ENCODE assay signal across 31 cellular contexts in genomic region chr17:83129676-83130075, GRCh38. TPM values are rescaled to one million over a fixed set of nuclear protein-coding genes. Genes with fewer than 3 reads are reported as not detected.
DNase-seq lines count a peak whose midpoint lies in the region; ATAC-seq and TF ChIP-seq lines count a peak whose summit lies in the region.
"Had no signal": no experiment of that assay in that cellular context is flagged by ENCODE, and none has a peak within 500 bp of the region (broad histone marks: within the 10 kb centered on the region; RNA-seq: fewer than 3 reads in every experiment).

No MANE protein-coding gene starts in this region.

- peaks cover 3% of the 10 kb centered on the region for H3K4me1 Mint-ChIP-seq in chondrocyte (ENCODE audit: low read depth)

- no peak for TF ChIP-seq POLR2A in spleen (IDR thresholded peaks at IDR 0.05)

- H3K4me1 ChIP-seq in heart right ventricle: peaks cover 0 to 15% (median 0%) of the 10 kb centered on the region in 9 donors
- H3K4me1 ChIP-seq in spleen: peaks cover 4 to 19% (median 14%) of the 10 kb centered on the region in 6 donors
- H3K4me1 ChIP-seq: BE2C, HAP-1 had no signal

- H3K4me3 Mint-ChIP-seq in chondrocyte (ENCODE audit: unreplicated experiment): no peak overlapping the region
- H3K4me3 Mint-ChIP-seq: CD8-positive, alpha-beta memory T cell had no signal

- H3K9me3 ChIP-seq in heart right ventricle: no peaks in the 10 kb centered on the region
- H3K9me3 ChIP-seq in spleen: no peaks in the 10 kb centered on the region
- H3K9me3 ChIP-seq: BE2C, HAP-1, MG63 had no signal

- TF ChIP-seq CTCF in heart right ventricle (IDR thresholded peaks at IDR 0.05) (no peak), chondrocyte (IDR thresholded peaks at IDR 0.05) (no peak), spleen (IDR thresholded peaks at IDR 0.05 in 8 of 11, conservative IDR thresholded peaks at IDR 0.05 in 3 of 11) (no peak)

- intact Hi-C loops in Right ventricle myocardium inferior (cut with DNase I) (no loop called here), heart right ventricle (cut with DNase I) (no loop called here), spleen (cut with DNase I; ENCODE audit: low total_unique reads) (no loop called here)

- H3K27me3 ChIP-seq in heart right ventricle: peaks cover 0 to 5% (median 0%) of the 10 kb centered on the region in 7 donors
- peaks cover 0 to 39% (median 13%) of the 10 kb centered on the region in 7 donors for H3K27me3 ChIP-seq in spleen (replicated peaks in 1 of 7)
- H3K27me3 ChIP-seq: MG63 had no signal

- DNase-seq in Right ventricle myocardium inferior (ENCODE audit: missing footprints): peak; percentile 13
- no peak for DNase-seq in heart right ventricle
- peak; percentile 58 for DNase-seq in chondrocyte (ENCODE audit: low spot score)
- DNase-seq in mesenteric fat pad (ENCODE audit: low spot score): peak; percentile 59
- peak; percentile 47 for DNase-seq in spleen
- no peak for DNase-seq in kidney tubule cell (ENCODE audit: low spot score)
- DNase-seq in GM19238 (ENCODE audit: insufficient read length, low spot score): no peak
- no peak for DNase-seq in substantia nigra (lab: John Stamatoyannopoulos, UW)
- DNase-seq: 8988T; ACHN; BE2C; CD8-positive, alpha-beta memory T cell; DMS 273 treated with DMSO at 0.1 percent for 48 hours; DMS79; EL; GDM1; GM23248; KG1; MG63; NCI-H1105 treated with DMSO at 0.1 percent for 48 hours; NCI-H146; NCI-H2029; NCI-H446 treated with DMSO at 0.1 percent for 48 hours; NCI-H526; NCI-H82; NK-92 treated with Interleukin-12 subunit alpha and Interleukin-12 subunit beta, amount 100 ng/mL, for 24 hours; PC-3; SHP77 had no signal

- peaks cover 16% of the 10 kb centered on the region for H3K27me3 Mint-ChIP-seq in chondrocyte (ENCODE audit: low read depth)

- H3K27ac ChIP-seq in heart right ventricle (no peak overlapping the region), spleen (no peak overlapping the region), substantia nigra (ENCODE audit: low read depth, low read length, poor library complexity, severe bottlenecking) (no peak overlapping the region)
- H3K27ac ChIP-seq: GM23248 had no signal

- WGBS in heart right ventricle, 2 donors: 91% methylated on average over 12 of the region's 12 CpGs
- 83 to 94% (median 86%) methylated on average over 12 of the region's 12 CpGs for WGBS in spleen, 5 donors

- H3K27ac Mint-ChIP-seq in chondrocyte (ENCODE audit: unreplicated experiment): no peak overlapping the region
- H3K27ac Mint-ChIP-seq: CD14-positive monocyte had no signal

- H3K9me3 Mint-ChIP-seq in chondrocyte (ENCODE audit: low read depth): no peaks in the 10 kb centered on the region

- H3K4me3 ChIP-seq in heart right ventricle (no peak overlapping the region), spleen (no peak overlapping the region)
- H3K4me3 ChIP-seq: GM12878, GM23248, HAP-1, MG63 had no signal

- ATAC-seq in Right ventricle myocardium inferior (no peak), heart right ventricle (no peak)
- ATAC-seq: GM12878, PC-3 had no signal

- H3K36me3 ChIP-seq in heart right ventricle: no peaks in the 10 kb centered on the region
- no peaks in the 10 kb centered on the region for H3K36me3 ChIP-seq in spleen
- H3K36me3 ChIP-seq: BE2C, HAP-1, MG63 had no signal

- H3K36me3 Mint-ChIP-seq in chondrocyte (ENCODE audit: low read depth): no peaks in the 10 kb centered on the region
- H3K36me3 Mint-ChIP-seq: CD8-positive, alpha-beta memory T cell had no signal

RNA-seq across cellular contexts. Expression of gene METRNL, which starts 50.3 kb away (rescaled TPM):
- total RNA-seq in Right ventricle myocardium inferior (70.1 TPM), heart right ventricle (10 to 100 TPM; 56.0 to 90.1 (median 70.9) TPM), chondrocyte (63.8 to 79.4 TPM (median 64.7 TPM) in 3 replicates), mesenteric fat pad (151 TPM), spleen (10 to 100 TPM; 14.7 to 51.2 (median 38.5) TPM)
- polyA plus RNA-seq in heart right ventricle (100 to 1,000 TPM in 1 of 2 donors, 10 to 100 TPM in 1; 39.0 to 134 TPM), spleen (10 to 100 TPM; 15.3 to 26.5 (median 21.8) TPM)

Comparison
In these comparisons a context has a peak if more than half of its experiments do, and no peak if none do; other contexts are left out.
1. DNase-seq: peak in Right ventricle myocardium inferior (single experiment), chondrocyte (single experiment), mesenteric fat pad (single experiment) and spleen (single experiment); none in heart right ventricle (0 of 2), kidney tubule cell (single experiment), GM19238 (single experiment) and substantia nigra (0 of 49).